ENCODE assay signal across 8 cellular contexts in the genomic region with DNA sequence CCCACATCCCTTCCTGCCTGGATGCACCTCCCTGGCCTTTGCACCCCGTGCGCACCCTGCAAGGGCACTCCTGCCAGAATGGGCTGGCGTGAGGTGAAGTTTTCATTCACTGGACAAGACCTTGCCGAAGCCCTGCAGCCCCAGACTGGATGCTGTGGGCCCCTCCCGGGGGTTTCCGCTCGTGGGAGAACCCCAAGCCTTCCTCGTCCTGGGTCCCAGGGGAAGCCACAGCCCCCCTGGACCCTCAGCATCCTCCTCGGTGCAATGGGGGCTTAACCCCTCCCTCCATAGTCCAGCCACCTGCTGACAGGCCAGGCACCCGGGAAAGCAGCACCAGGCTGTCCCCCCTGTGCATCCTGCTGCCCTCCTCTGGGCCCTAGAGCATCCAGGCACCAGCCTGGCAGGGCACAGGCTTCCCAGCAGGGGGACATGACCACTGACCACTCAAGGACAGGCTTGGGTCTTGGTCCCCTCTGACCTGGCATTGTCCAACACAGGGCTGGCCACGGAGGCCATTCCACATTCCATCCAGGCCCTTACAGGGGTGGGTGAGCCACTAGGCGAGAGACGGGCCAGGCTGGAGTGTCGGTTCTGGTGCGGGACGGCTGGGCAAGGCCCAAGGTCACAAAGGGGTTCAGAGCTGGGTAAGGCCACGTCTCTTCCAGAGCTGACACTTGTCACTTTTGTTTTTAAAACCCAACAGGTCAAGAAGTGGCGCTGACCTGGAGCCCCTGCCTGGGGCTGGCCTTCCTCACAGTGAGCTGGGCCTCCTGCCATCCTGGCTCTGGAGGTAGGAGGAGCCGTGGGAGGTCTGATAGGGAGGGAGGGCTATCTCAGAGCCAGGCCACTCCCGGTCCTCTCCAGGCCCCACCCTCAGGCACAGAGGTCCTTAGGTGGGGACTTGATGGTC. TPM values are rescaled to one million over a fixed set of nuclear protein-coding genes. Genes with fewer than 3 reads are reported as not detected.
DNase-seq lines count a peak whose midpoint lies in the region; ATAC-seq and TF ChIP-seq lines count a peak whose summit lies in the region.

No MANE protein-coding gene starts in this region.

- no peak overlapping the region for H3K9ac ChIP-seq in smooth muscle cell (ENCODE audit: low read depth)

- peaks cover 23% of the 10 kb centered on the region for H3K36me3 ChIP-seq in brain microvascular endothelial cell (replicated peaks)
- no peaks in the 10 kb centered on the region for H3K36me3 ChIP-seq in smooth muscle cell (ENCODE audit: low read depth)

- peak; percentile 34 for DNase-seq in HT-29 (ENCODE audit: low spot score)
- no peak for DNase-seq in brain microvascular endothelial cell
- peak; percentile 32 for DNase-seq in iris pigment epithelial cell (ENCODE audit: low read depth)
- DNase-seq in substantia nigra (lab: John Stamatoyannopoulos, UW): no peak
- no peak for DNase-seq in activated gamma-delta T cell (lab: John Stamatoyannopoulos, UW)
- no peak for DNase-seq in smooth muscle cell (lab: John Stamatoyannopoulos, UW; ENCODE audit: unreplicated experiment)

- no peaks in the 10 kb centered on the region for H4K20me1 ChIP-seq in smooth muscle cell (ENCODE audit: low read depth)

- no peaks in the 10 kb centered on the region for H3F3A ChIP-seq in smooth muscle cell (ENCODE audit: low read depth)

- ATAC-seq in GM19035 (IDR thresholded peaks at IDR 0.05; ENCODE audit: unreplicated experiment) (no peak), HG03108 (IDR thresholded peaks at IDR 0.05; ENCODE audit: unreplicated experiment) (no peak)

- peaks cover 4% of the 10 kb centered on the region for H3K4me1 ChIP-seq in smooth muscle cell (ENCODE audit: low read depth)

- H3K4me2 ChIP-seq in smooth muscle cell: no peak overlapping the region

- no peak overlapping the region for H2AFZ ChIP-seq in smooth muscle cell (ENCODE audit: low read depth)

- 86% methylated on average over 20 of the region's 20 CpGs for WGBS in smooth muscle cell (ENCODE audit: low lambda C conversion rate)

- in situ Hi-C loops in brain microvascular endothelial cell (cut with HindIII; ENCODE audit: low pct_ligation_motif_present, low sequenced_read_pairs): no loop called here

- peak; percentile 26 for TF ChIP-seq CTCF in brain microvascular endothelial cell (IDR thresholded peaks at IDR 0.05; ENCODE audit: low read depth, low read length, missing control alignments)
- TF ChIP-seq CTCF in smooth muscle cell (IDR thresholded peaks at IDR 0.05; ENCODE audit: borderline replicate concordance, insufficient read depth, poor library complexity, severe bottlenecking): no peak

- no peak overlapping the region for H3K4me3 ChIP-seq in brain microvascular endothelial cell (ENCODE audit: low read depth, low read length)
- H3K4me3 ChIP-seq in smooth muscle cell: no peak overlapping the region

- H3K27me3 ChIP-seq in brain microvascular endothelial cell (replicated peaks) (no peaks in the 10 kb centered on the region), smooth muscle cell (ENCODE audit: low read depth) (no peaks in the 10 kb centered on the region)

- H3K27ac ChIP-seq in brain microvascular endothelial cell (no peak overlapping the region), substantia nigra (ENCODE audit: low read depth, low read length, poor library complexity, severe bottlenecking) (peak overlapping the region; percentile 93), smooth muscle cell (ENCODE audit: low read depth) (no peak overlapping the region)

- no peaks in the 10 kb centered on the region for H3K9me3 ChIP-seq in smooth muscle cell (replicated peaks; ENCODE audit: low read depth)

- no peaks in the 10 kb centered on the region for H3K79me2 ChIP-seq in smooth muscle cell (ENCODE audit: low read depth)

RNA-seq across cellular contexts. Expression of gene PPARA, which starts 41.5 kb away (rescaled TPM):
- 14.6 and 18.1 TPM in 2 replicates for total RNA-seq in HT-29 (2014; rRNA removed; shearing (Covaris generic))
- total RNA-seq in smooth muscle cell: 13.7 and 18.0 TPM in 2 replicates
- polyA plus RNA-seq in smooth muscle cell: 8.8 and 9.2 TPM in 2 replicates

Comparison
In these comparisons a context has a peak if more than half of its experiments do, and no peak if none do; other contexts are left out.
1. DNase-seq: peak in HT-29 (single experiment) and iris pigment epithelial cell (single experiment); none in brain microvascular endothelial cell (single experiment), substantia nigra (0 of 49), activated gamma-delta T cell (single experiment) and smooth muscle cell (single experiment).